ENCODE assay signal across 20 cellular contexts in the genomic region with DNA sequence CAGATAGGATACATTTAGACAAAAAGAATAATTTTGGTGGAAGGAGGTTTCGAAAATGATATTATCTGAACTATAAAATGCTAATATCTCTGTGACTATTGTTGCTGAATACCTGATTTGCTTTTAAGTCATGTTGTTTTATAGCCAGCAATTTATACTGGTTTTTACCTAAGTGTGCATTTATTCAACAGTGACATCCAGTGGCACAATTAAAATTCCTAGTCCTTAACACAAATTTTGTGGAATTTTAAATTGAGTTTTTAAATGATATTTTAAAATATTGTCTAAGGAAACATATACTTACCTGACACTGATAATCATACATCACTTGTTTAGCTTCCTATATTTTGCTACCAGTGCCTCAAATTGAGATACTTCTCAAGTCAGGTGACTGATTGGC.
DNase-seq lines count a peak whose midpoint lies in the region; ATAC-seq, FAIRE-seq and TF ChIP-seq lines count a peak whose summit lies in the region.
"Had no signal": no experiment of that assay in that cellular context is flagged by ENCODE, and none has a peak within 500 bp of the region (broad histone marks: within the 10 kb centered on the region; RNA-seq: fewer than 3 reads in every experiment).

No MANE protein-coding gene starts in this region.

- no peak overlapping the region for H3K9ac ChIP-seq in neural cell (ENCODE audit: low read length)
- H3K9ac ChIP-seq in colonic mucosa (ENCODE audit: low read depth in 2 of 2, low read length in 2 of 2): no peak overlapping the region

- no peaks in the 10 kb centered on the region for H3K27me3 ChIP-seq in neural cell (ENCODE audit: insufficient read depth, low read depth, low read length)
- H3K27me3 ChIP-seq in pancreas: no peaks in the 10 kb centered on the region
- H3K27me3 ChIP-seq in colonic mucosa: no peaks in the 10 kb centered on the region
- H3K27me3 ChIP-seq: ascending aorta had no signal

- no peaks in the 10 kb centered on the region for H3K27me3 Mint-ChIP-seq in endothelial cell (ENCODE audit: unreplicated experiment)
- H3K27me3 Mint-ChIP-seq: IgD-negative memory B cell, type B pancreatic cell had no signal

- H4K20me1 ChIP-seq in neural cell (ENCODE audit: insufficient read depth): no peaks in the 10 kb centered on the region

- H3K36me3 ChIP-seq in neural cell (ENCODE audit: insufficient read depth, low read length): no peaks in the 10 kb centered on the region
- H3K36me3 ChIP-seq in pancreas: no peaks in the 10 kb centered on the region
- H3K36me3 ChIP-seq in colonic mucosa: no peaks in the 10 kb centered on the region
- H3K36me3 ChIP-seq: ascending aorta, prostate gland had no signal

- no peaks in the 10 kb centered on the region for H3K4me1 ChIP-seq in pancreas
- no peaks in the 10 kb centered on the region for H3K4me1 ChIP-seq in colonic mucosa
- H3K4me1 ChIP-seq: ascending aorta, prostate gland had no signal

- ATAC-seq in stimulated activated naive CD8-positive, alpha-beta T cell treated with anti-CD3 and anti-CD28 coated beads, Interleukin-15, Interleukin-2, amounts not matched to agents 100 U/mL and 50 U/mL, for 24 hours: no peak
- no peak for ATAC-seq in pancreas
- ATAC-seq: activated naive CD4-positive, alpha-beta T cell treated with anti-CD3 and anti-CD28 coated beads, Interleukin-2, amount 50 U/mL, for 72 hours; left colon; natural killer cell treated with Interleukin-12 subunit alpha and Interleukin-12 subunit beta and Interleukin-15 and Interleukin-18, amount 100 ng/mL, for 72 hours had no signal

- peaks cover 8% of the 10 kb centered on the region for H3K4me1 Mint-ChIP-seq in endothelial cell (ENCODE audit: unreplicated experiment)
- H3K4me1 Mint-ChIP-seq: IgD-negative memory B cell had no signal

- TF ChIP-seq EP300 in neural cell (conservative IDR thresholded peaks at IDR 0.05; ENCODE audit: poor library complexity, severe bottlenecking): no peak

- no peak overlapping the region for H3K27ac ChIP-seq in neural cell (ENCODE audit: low read length)
- H3K27ac ChIP-seq in pancreas: no peak overlapping the region
- H3K27ac ChIP-seq in colonic mucosa: no peak overlapping the region
- H3K27ac ChIP-seq: ascending aorta, prostate gland had no signal

- peak; percentile 50 for TF ChIP-seq RAD21 in neural cell (conservative IDR thresholded peaks at IDR 0.05)

- DNase-seq in D721Med (ENCODE audit: insufficient read length, low spot score): no peak
- peak; percentile 10 for DNase-seq in LHCN-M2 (ENCODE audit: low read depth)
- no peak for DNase-seq in endothelial cell (ENCODE audit: low spot score)
- no peak for DNase-seq in stimulated activated naive CD8-positive, alpha-beta T cell treated with anti-CD3 and anti-CD28 coated beads, Interleukin-15, Interleukin-2, amounts not matched to agents 100 U/mL and 50 U/mL, for 24 hours
- no peak for DNase-seq in pancreas
- no peak for DNase-seq in colonic mucosa
- DNase-seq: activated CD4-positive, alpha-beta T cell treated with anti-CD3 and anti-CD28 coated beads for 48 hours; cortex of kidney; left colon; NCI-H146; NCI-H774; SHP77 had no signal

- TF ChIP-seq CTCF in D721Med (IDR thresholded peaks at IDR 0.05; ENCODE audit: insufficient read depth, missing control alignments) (peak; percentile 13), endothelial cell (IDR thresholded peaks at IDR 0.05; ENCODE audit: unreplicated experiment) (no peak), neural cell (IDR thresholded peaks at IDR 0.05; ENCODE audit: poor library complexity, severe bottlenecking) (peak; percentile 35), pancreas (IDR thresholded peaks at IDR 0.05) (no peak), colonic mucosa (IDR thresholded peaks at IDR 0.05) (no peak)

- intact Hi-C loops in pancreas (cut with DNase I) (loop anchor here in 1 of 3 donors (5.0 kb wide), 1 partner anchor 332 kb away; no protein-coding TSS in a partner anchor), colonic mucosa (cut with DNase I) (no loop called here)

- H3K9me3 Mint-ChIP-seq in endothelial cell (ENCODE audit: unreplicated experiment): no peaks in the 10 kb centered on the region
- H3K9me3 Mint-ChIP-seq: type B pancreatic cell had no signal

- H3K4me3 Mint-ChIP-seq in endothelial cell (ENCODE audit: unreplicated experiment): peak overlapping the region; percentile 47
- H3K4me3 Mint-ChIP-seq: IgD-negative memory B cell; natural killer cell treated with Interleukin-12 subunit alpha and Interleukin-12 subunit beta and Interleukin-15 and Interleukin-18, amount 100 ng/mL, for 72 hours; T-helper 1 cell treated with Interleukin-12 subunit alpha and Interleukin-12 subunit beta and Interleukin-4 antibody, amounts not matched to agents 30 μg/mL and 1 μg/mL, for 36 hours; type B pancreatic cell had no signal

- no peaks in the 10 kb centered on the region for H3K79me2 ChIP-seq in neural cell (replicated peaks; ENCODE audit: insufficient read depth, low read length)

- no peak overlapping the region for H2AFZ ChIP-seq in neural cell (ENCODE audit: low read depth, low read length)

- no peak overlapping the region for H3K4me2 ChIP-seq in neural cell (ENCODE audit: low read length)

- H3F3A ChIP-seq in neural cell (ENCODE audit: insufficient read depth, low read length, poor library complexity, severe bottlenecking): no peaks in the 10 kb centered on the region

- H3K27ac Mint-ChIP-seq in endothelial cell (ENCODE audit: unreplicated experiment): no peak overlapping the region
- H3K27ac Mint-ChIP-seq: activated naive CD4-positive, alpha-beta T cell treated with anti-CD3 and anti-CD28 coated beads, Interleukin-2, amount 50 U/mL, for 72 hours; IgD-negative memory B cell; natural killer cell treated with Interleukin-12 subunit alpha and Interleukin-12 subunit beta and Interleukin-15 and Interleukin-18, amount 100 ng/mL, for 72 hours; T-helper 1 cell treated with Interleukin-12 subunit alpha and Interleukin-12 subunit beta and Interleukin-4 antibody, amounts not matched to agents 30 μg/mL and 1 μg/mL, for 36 hours; type B pancreatic cell had no signal

- H3K9me2 ChIP-seq in neural cell (ENCODE audit: insufficient read depth, low read length): no peaks in the 10 kb centered on the region

- H3K9me3 ChIP-seq in neural cell (ENCODE audit: low read length) (no peaks in the 10 kb centered on the region), pancreas (no peaks in the 10 kb centered on the region), colonic mucosa (no peaks in the 10 kb centered on the region)
- H3K9me3 ChIP-seq: ascending aorta, prostate gland had no signal

- peaks cover 58% of the 10 kb centered on the region for H3K36me3 Mint-ChIP-seq in endothelial cell (ENCODE audit: low read depth, unreplicated experiment)
- H3K36me3 Mint-ChIP-seq: activated naive CD4-positive, alpha-beta T cell treated with anti-CD3 and anti-CD28 coated beads, Interleukin-2, amount 50 U/mL, for 72 hours; IgD-negative memory B cell; natural killer cell treated with Interleukin-12 subunit alpha and Interleukin-12 subunit beta and Interleukin-15 and Interleukin-18, amount 100 ng/mL, for 72 hours had no signal

- WGBS in pancreas, 2 donors: 58 to 92% methylated on average over 1 of the region's 1 CpG

- FAIRE-seq in D721Med (lab: Jason Lieb, UNC): no peak
- no peak for FAIRE-seq in pancreas (lab: Jason Lieb, UNC)

- no peak overlapping the region for H3K4me3 ChIP-seq in neural cell (ENCODE audit: low read length)
- no peak overlapping the region for H3K4me3 ChIP-seq in pancreas
- no peak overlapping the region for H3K4me3 ChIP-seq in colonic mucosa
- H3K4me3 ChIP-seq: ascending aorta, prostate gland had no signal

TF ChIP-seq in neural cell, 6 proteins besides CTCF, POLR2A, EP300 and RAD21:
- TF ChIP-seq SMC3 (conservative IDR thresholded peaks at IDR 0.05; ENCODE audit: poor library complexity) (peak; percentile 56), MXI1 (conservative IDR thresholded peaks at IDR 0.05; ENCODE audit: poor library complexity, severe bottlenecking) (no peak)

Comparison
In these comparisons a context has a peak if more than half of its experiments do, and no peak if none do; other contexts are left out.
1. CTCF ChIP-seq: peak in D721Med (single experiment) and neural cell (single experiment); none in endothelial cell (single experiment), pancreas (0 of 4) and colonic mucosa (single experiment).